ENCODE assay signal across 1 cellular context in the genomic region with DNA sequence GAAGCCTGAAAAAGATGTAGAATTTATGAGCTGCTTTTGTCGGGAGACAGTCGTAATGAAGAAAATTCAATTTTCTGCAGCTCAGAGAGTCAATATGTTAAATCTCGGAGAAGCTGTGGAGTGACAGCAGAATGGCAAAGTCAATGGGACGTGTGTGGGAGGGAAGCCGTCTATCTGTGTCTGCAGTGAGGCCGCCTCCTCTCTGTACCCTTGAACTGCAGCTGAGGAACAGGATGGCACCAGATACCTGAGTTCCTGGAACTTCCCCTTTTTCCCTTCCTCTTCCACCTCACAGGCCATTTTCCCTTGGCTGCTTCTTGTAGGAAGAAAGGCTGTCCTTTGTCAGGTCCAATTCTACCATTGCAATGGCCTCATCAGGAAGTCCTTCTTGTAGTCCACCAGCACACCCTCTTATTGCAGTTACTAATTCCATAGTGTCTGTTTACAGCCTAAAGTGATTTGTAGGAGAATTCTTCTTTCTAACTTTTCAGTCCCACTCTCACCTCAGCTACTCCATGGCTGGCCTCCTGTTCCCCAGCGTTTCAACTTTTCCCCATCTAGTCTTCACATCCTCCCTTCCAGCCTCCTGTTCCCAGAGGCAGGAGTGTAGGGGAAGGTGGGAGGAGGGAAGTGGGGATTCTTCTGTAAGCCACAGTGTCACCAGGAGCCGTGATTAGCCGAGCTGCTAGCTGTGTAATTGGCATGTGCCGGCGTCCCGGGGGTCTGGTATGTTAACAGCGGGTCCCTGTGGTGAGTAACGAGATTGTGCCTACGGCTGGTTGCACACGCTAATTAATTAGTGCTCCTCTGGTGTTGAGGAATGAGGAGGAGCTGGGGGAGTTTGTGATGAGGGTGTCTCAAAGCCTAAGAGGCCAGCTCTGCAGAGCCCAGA.
TF ChIP-seq lines count a peak whose summit lies in the region.

No MANE protein-coding gene starts in this region.

TF ChIP-seq in K562, 482 proteins besides CTCF, POLR2A, EP300 and RAD21 (continued from another document):
- TF ChIP-seq, protein P1, sequence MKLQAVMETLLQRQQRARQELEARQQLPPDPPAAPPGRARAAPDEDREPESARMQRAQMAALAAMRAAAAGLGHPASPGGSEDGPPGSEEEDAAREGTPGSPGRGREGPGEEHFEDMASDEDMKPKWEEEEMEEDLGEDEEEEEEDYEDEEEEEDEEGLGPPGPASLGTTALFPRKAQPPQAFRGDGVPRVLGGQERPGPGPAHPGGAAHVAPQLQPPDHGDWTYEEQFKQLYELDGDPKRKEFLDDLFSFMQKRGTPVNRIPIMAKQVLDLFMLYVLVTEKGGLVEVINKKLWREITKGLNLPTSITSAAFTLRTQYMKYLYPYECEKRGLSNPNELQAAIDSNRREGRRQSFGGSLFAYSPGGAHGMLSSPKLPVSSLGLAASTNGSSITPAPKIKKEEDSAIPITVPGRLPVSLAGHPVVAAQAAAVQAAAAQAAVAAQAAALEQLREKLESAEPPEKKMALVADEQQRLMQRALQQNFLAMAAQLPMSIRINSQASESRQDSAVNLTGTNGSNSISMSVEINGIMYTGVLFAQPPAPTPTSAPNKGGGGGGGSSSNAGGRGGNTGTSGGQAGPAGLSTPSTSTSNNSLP (IDR thresholded peaks at IDR 0.05; ENCODE audit: borderline replicate concordance, low read depth, low read length): no peak
- TF ChIP-seq RFX1 (IDR thresholded peaks at IDR 0.05): no peak
- TF ChIP-seq KLF13 (tag; IDR thresholded peaks at IDR 0.05; ENCODE audit: borderline replicate concordance, low read depth): no peak
- TF ChIP-seq ZNF644 (tag; IDR thresholded peaks at IDR 0.05; ENCODE audit: low read depth): no peak
- 0 out of 2 replicates have a peak, but pooled peaks have one; percentile 19 for TF ChIP-seq CTBP1 (IDR thresholded peaks at IDR 0.05; ENCODE audit: borderline replicate concordance)
- peak; percentile 27; the same call in 1 of the 2 replicates for TF ChIP-seq EZH2 (IDR thresholded peaks at IDR 0.05; ENCODE audit: borderline replicate concordance, low read depth, low read length)
- TF ChIP-seq ZNF124 (CRISPR knock-in tag; IDR thresholded peaks at IDR 0.05): no peak
- TF ChIP-seq HNRNPLL (IDR thresholded peaks at IDR 0.05; ENCODE audit: low read depth, low read length, poor library complexity, severe bottlenecking): no peak
